In the genomic region with DNA sequence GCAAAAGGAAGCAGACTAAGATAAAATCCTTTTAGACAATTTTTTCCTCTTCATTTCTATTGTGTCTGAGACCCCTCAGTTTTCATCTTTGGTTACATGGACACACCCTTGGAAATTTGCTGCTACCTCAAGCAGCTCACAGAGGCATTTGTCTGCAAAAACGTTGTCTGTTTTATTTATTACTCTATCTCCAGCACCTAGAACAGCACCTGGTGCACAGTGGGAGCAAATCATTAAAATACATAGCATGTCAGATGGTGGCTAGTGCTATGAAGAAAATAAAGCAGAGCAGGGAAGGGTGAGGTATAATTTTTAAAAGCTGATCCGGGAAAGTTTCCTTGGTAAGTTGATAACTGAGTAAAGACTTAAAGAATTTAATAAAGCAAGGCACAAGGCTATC, we compare ENCODE assay signal across 36 cellular contexts. TPM values are rescaled to one million over a fixed set of nuclear protein-coding genes. Genes with fewer than 3 reads are reported as not detected.
DNase-seq lines count a peak whose midpoint lies in the region; ATAC-seq, FAIRE-seq and TF ChIP-seq lines count a peak whose summit lies in the region.
"Had no signal": no experiment of that assay in that cellular context is flagged by ENCODE, and none has a peak within 500 bp of the region (broad histone marks: within the 10 kb centered on the region; RNA-seq: fewer than 3 reads in every experiment).

No MANE protein-coding gene starts in this region.

- no peak for FAIRE-seq in H1 (lab: Jason Lieb, UNC)
- FAIRE-seq: A204.1, A549 had no signal

- no peak overlapping the region for H2AK5ac ChIP-seq in H1 (ENCODE audit: low read depth, low read length)
- H2AK5ac ChIP-seq in trophoblast cell (ENCODE audit: low read length) = no peak overlapping the region

- WGBS in H1 (ENCODE audit: extremely low coverage in 1 of 2, insufficient coverage in 1 of 2, insufficient read length in 1 of 2, insufficient replicate concordance in 2 of 2, low coverage in 1 of 2, low lambda C conversion rate in 2 of 2, missing lambda C conversion rate in 1 of 2), 2 experiments = 80% methylated on average over 2 of the region's 2 CpGs; no CpG with 5 or more reads in 1 of the 2 experiments
- no CpG with 5 or more reads among the region's 2 CpGs for WGBS in trophoblast cell (ENCODE audit: extremely low coverage, insufficient coverage, insufficient read length)

- H3K23ac ChIP-seq in H1 (ENCODE audit: insufficient read length) (no peak overlapping the region), trophoblast cell (ENCODE audit: low read length) (no peak overlapping the region)

- no peak for TF ChIP-seq RAD21 in Ishikawa (IDR thresholded peaks at IDR 0.05; ENCODE audit: low read depth)
- no peak for TF ChIP-seq RAD21 in H1 (IDR thresholded peaks at IDR 0.05 in 1 of 2, conservative IDR thresholded peaks at IDR 0.05 in 1 of 2; ENCODE audit: low read depth in 2 of 2, low read length in 2 of 2)

- H3K18ac ChIP-seq in H1 (ENCODE audit: extremely low read depth, low read length) (no peak overlapping the region), trophoblast cell (ENCODE audit: low read length) (no peak overlapping the region)

- peaks cover 28% of the 10 kb centered on the region for H3K27me3 Mint-ChIP-seq in activated CD4-positive, alpha-beta T cell treated with anti-CD3 and anti-CD28 coated beads, Interleukin-2, amount 10 ng/mL, durations not matched to agents 24 days and 14 days

- H2BK15ac ChIP-seq in H1 (ENCODE audit: low read length) = 0 out of 2 replicates have a peak overlapping the region, but pooled peaks have one; percentile 9

- POLR2A ChIA-PET in HEK293 (lab: Yijun Ruan, JAX) = no interaction called here
- POLR2A ChIA-PET in H1 (lab: Charles Lee; ENCODE audit: partially characterized antibody) = interaction anchor here (0.6 to 8.1 kb wide), 6 partner anchors 13 to 59 kb away, joined by 3 to 87 read pairs (median 4); a partner anchor contains a TSS

- H4K8ac ChIP-seq in H1 (ENCODE audit: extremely low read depth, insufficient read depth, low read length) (no peak overlapping the region), trophoblast cell (ENCODE audit: low read depth, low read length) (no peak overlapping the region)

- H3K4me1 Mint-ChIP-seq in activated CD4-positive, alpha-beta T cell treated with anti-CD3 and anti-CD28 coated beads, Interleukin-2, amount 10 ng/mL, durations not matched to agents 24 days and 14 days = peaks cover 6% of the 10 kb centered on the region
- H3K4me1 Mint-ChIP-seq: B cell; CD14-positive monocyte; CD4-positive, alpha-beta memory T cell; CD4-positive, CD25-positive, alpha-beta regulatory T cell; CD8-positive, alpha-beta memory T cell had no signal

- H4K12ac ChIP-seq in trophoblast cell (ENCODE audit: low read depth, low read length) = no peak overlapping the region

- intact Hi-C loops in activated CD4-positive, alpha-beta T cell treated with anti-CD3 and anti-CD28 coated beads, Interleukin-2, amount 10 ng/mL, durations not matched to agents 24 days and 14 days (cut with micrococcal nuclease) = no loop called here

- H3K4me2 ChIP-seq in H1 (ENCODE audit: insufficient read depth in 1 of 2, low read depth in 2 of 2, low read length in 2 of 2) (no peak overlapping the region), trophoblast cell (ENCODE audit: low read length) (no peak overlapping the region)
- H3K4me2 ChIP-seq: A549; BLaER1; BLaER1 treated with 17β-estradiol and CSF1 and Interleukin-3, amounts not matched to agents 10 nM and 100 nM had no signal

- CTCF ChIA-PET in HEK293 (lab: Yijun Ruan, JAX) (no interaction called here), H1 (lab: Charles Lee; ENCODE audit: partially characterized antibody) (interaction anchor here (1.4 kb wide), 1 partner anchor 17 kb away, joined by 5 read pairs; no protein-coding TSS in a partner anchor)

- H4K20me1 ChIP-seq in H1 (replicated peaks in 1 of 2; ENCODE audit: control insufficient read depth in 1 of 2, insufficient read depth in 2 of 2, low read length in 2 of 2) = no peaks in the 10 kb centered on the region
- H4K20me1 ChIP-seq: BLaER1; BLaER1 treated with 17β-estradiol and CSF1 and Interleukin-3, amounts not matched to agents 10 nM and 100 nM had no signal

- H3K4me3 ChIP-seq in HEK293 (ENCODE audit: low read depth, low read length) = no peak overlapping the region
- no peak overlapping the region for H3K4me3 ChIP-seq in H1 (ENCODE audit: extremely low read depth in 1 of 4, insufficient read depth in 2 of 4, low read depth in 3 of 4, low read length in 4 of 4)
- no peak overlapping the region for H3K4me3 ChIP-seq in trophoblast cell (ENCODE audit: low read depth, low read length)
- H3K4me3 ChIP-seq: A549; BLaER1; BLaER1 treated with 17β-estradiol and CSF1 and Interleukin-3, amounts not matched to agents 10 nM and 100 nM had no signal

- H3K9me3 Mint-ChIP-seq in activated CD4-positive, alpha-beta T cell treated with anti-CD3 and anti-CD28 coated beads, Interleukin-2, amount 10 ng/mL, durations not matched to agents 24 days and 14 days = no peaks in the 10 kb centered on the region
- H3K9me3 Mint-ChIP-seq: CD4-positive, alpha-beta memory T cell; CD4-positive, alpha-beta T cell; CD8-positive, alpha-beta memory T cell; CD8-positive, alpha-beta T cell had no signal

- DNase-seq in activated CD4-positive, alpha-beta T cell treated with anti-CD3 and anti-CD28 coated beads, Interleukin-2, amount 10 ng/mL, durations not matched to agents 24 days and 14 days = peak; percentile 25
- no peak for DNase-seq in activated CD4-positive, alpha-beta T cell treated with anti-CD3 and anti-CD28 coated beads for 1 hour
- DNase-seq in H1 (ENCODE audit: low read depth in 1 of 2, low spot score in 2 of 2) = peak in 1 of 2 experiments; percentile 16
- DNase-seq in stimulated activated CD4-positive, alpha-beta T cell treated with anti-CD3 and anti-CD28 coated beads, Interleukin-4, amount 100 ng/mL, for 1 hour = no peak
- DNase-seq in trophoblast cell = no peak
- DNase-seq: 8988T; ACHN; AML-193; BE2C; C1 segment of cervical spinal cord; Caco-2; Calu3; CD4-positive, alpha-beta memory T cell; CD4-positive, alpha-beta T cell; CD4-positive, CD25-positive, alpha-beta regulatory T cell; CD8-positive, alpha-beta memory T cell; CD8-positive, alpha-beta T cell; COR-L47; DMS 273 treated with DMSO at 0.1 percent for 48 hours; DMS153; DMS53; DMS79; DMS79 treated with DMSO at 0.1 percent for 48 hours; DND-41; EL had no signal

- H3K79me2 ChIP-seq in H1 (ENCODE audit: control insufficient read depth in 1 of 2, insufficient read depth in 2 of 2, low read length in 2 of 2) = no peaks in the 10 kb centered on the region
- H3K79me2 ChIP-seq in trophoblast cell (ENCODE audit: control insufficient read depth, insufficient read depth, low read length, poor library complexity) = no peaks in the 10 kb centered on the region

- H4K91ac ChIP-seq in H1 (replicated peaks; ENCODE audit: insufficient read length, low read length) = no peak overlapping the region
- H4K91ac ChIP-seq in trophoblast cell (ENCODE audit: low read depth, low read length) = no peak overlapping the region

- H3K9me3 ChIP-seq in HEK293 (ENCODE audit: control insufficient read depth, insufficient read depth, low read depth, low read length) = no peaks in the 10 kb centered on the region
- no peaks in the 10 kb centered on the region for H3K9me3 ChIP-seq in H1 (ENCODE audit: insufficient read depth in 2 of 2, low read depth in 1 of 2, low read length in 1 of 2)
- H3K9me3 ChIP-seq in trophoblast cell (ENCODE audit: insufficient read depth, low read depth, low read length) = no peaks in the 10 kb centered on the region
- H3K9me3 ChIP-seq: A549; BE2C; BLaER1; BLaER1 treated with 17β-estradiol and CSF1 and Interleukin-3, amounts not matched to agents 10 nM and 100 nM; Caco-2 had no signal

- no peak for ATAC-seq in GM21447 (IDR thresholded peaks at IDR 0.05; ENCODE audit: unreplicated experiment)
- ATAC-seq: A549; CD8-positive, alpha-beta T cell had no signal

- TF ChIP-seq EP300 in Ishikawa (IDR thresholded peaks at IDR 0.05; ENCODE audit: borderline replicate concordance) = no peak
- TF ChIP-seq EP300 in H1 (IDR thresholded peaks at IDR 0.05; ENCODE audit: borderline replicate concordance in 1 of 2, low read depth in 2 of 2, low read length in 2 of 2) = no peak

- no peak overlapping the region for H3K27ac ChIP-seq in HEK293 (ENCODE audit: extremely low read depth, low read depth, low read length)
- no peak overlapping the region for H3K27ac ChIP-seq in H1 (ENCODE audit: low read depth, low read length)
- no peak overlapping the region for H3K27ac ChIP-seq in trophoblast cell (ENCODE audit: low read depth, low read length)
- H3K27ac ChIP-seq: 22Rv1; A549; BLaER1; BLaER1 treated with 17β-estradiol and CSF1 and Interleukin-3, amounts not matched to agents 10 nM and 100 nM; C4-2B had no signal

- H2AFZ ChIP-seq in H1 (ENCODE audit: low read length) = no peak overlapping the region
- no peak overlapping the region for H2AFZ ChIP-seq in trophoblast cell (ENCODE audit: insufficient read depth, low read length, poor library complexity)

- H3K79me1 ChIP-seq in H1 (ENCODE audit: low read depth, low read length) (no peaks in the 10 kb centered on the region), trophoblast cell (ENCODE audit: low read length) (no peaks in the 10 kb centered on the region)

- H3K23me2 ChIP-seq in H1 (ENCODE audit: low read depth, low read length) = no peaks in the 10 kb centered on the region

- no peak overlapping the region for H2BK20ac ChIP-seq in H1 (ENCODE audit: low read length)

- no peak overlapping the region for H3K9ac ChIP-seq in H1 (replicated peaks in 1 of 4; ENCODE audit: extremely low read depth in 1 of 4, low read depth in 3 of 4, low read length in 3 of 4)
- no peak overlapping the region for H3K9ac ChIP-seq in trophoblast cell (ENCODE audit: low read length)
- H3K9ac ChIP-seq: BLaER1; BLaER1 treated with 17β-estradiol and CSF1 and Interleukin-3, amounts not matched to agents 10 nM and 100 nM had no signal

- H3K36me3 ChIP-seq in HEK293 (ENCODE audit: control insufficient read depth in 2 of 2, insufficient read depth in 1 of 2, low read length in 2 of 2) (no peaks in the 10 kb centered on the region), H1 (ENCODE audit: control insufficient read depth in 2 of 4, insufficient read depth in 4 of 4, low read length in 3 of 4) (no peaks in the 10 kb centered on the region), trophoblast cell (ENCODE audit: control insufficient read depth in 1 of 2, insufficient read depth in 2 of 2, low read length in 2 of 2) (no peaks in the 10 kb centered on the region)
- H3K36me3 ChIP-seq: BE2C; BLaER1; BLaER1 treated with 17β-estradiol and CSF1 and Interleukin-3, amounts not matched to agents 10 nM and 100 nM had no signal

- no peaks in the 10 kb centered on the region for H3K36me3 Mint-ChIP-seq in activated CD4-positive, alpha-beta T cell treated with anti-CD3 and anti-CD28 coated beads, Interleukin-2, amount 10 ng/mL, durations not matched to agents 24 days and 14 days (ENCODE audit: low read depth)
- H3K36me3 Mint-ChIP-seq: CD14-positive monocyte; CD4-positive, alpha-beta memory T cell; CD4-positive, CD25-positive, alpha-beta regulatory T cell; CD8-positive, alpha-beta T cell had no signal

- H3K4me1 ChIP-seq in HEK293 (ENCODE audit: control insufficient read depth, insufficient read depth, low read length) (no peaks in the 10 kb centered on the region), H1 (replicated peaks in 1 of 4; ENCODE audit: control insufficient read depth in 3 of 4, insufficient read depth in 4 of 4, low read length in 3 of 4) (peaks cover 2 to 9% (median 4%) of the 10 kb centered on the region in 4 experiments; a peak in 4 of 7 replicates), trophoblast cell (ENCODE audit: control insufficient read depth in 1 of 2, insufficient read depth in 2 of 2, low read length in 2 of 2) (no peaks in the 10 kb centered on the region)
- H3K4me1 ChIP-seq: A549, BLaER1, Caco-2 had no signal

- H4K5ac ChIP-seq in H1 (ENCODE audit: insufficient read length, low read depth, low read length) = no peak overlapping the region

- no peak overlapping the region for H2BK120ac ChIP-seq in H1 (replicated peaks; ENCODE audit: low read depth, low read length)
- no peak overlapping the region for H2BK120ac ChIP-seq in trophoblast cell (ENCODE audit: insufficient read depth, low read length, poor library complexity)

- no peak for TF ChIP-seq POLR2A in H1 (IDR thresholded peaks at IDR 0.05; ENCODE audit: control extremely low read depth in 1 of 2, low read depth in 2 of 2, low read length in 2 of 2)

- no peak overlapping the region for H3K56ac ChIP-seq in H1 (replicated peaks; ENCODE audit: insufficient read length, low read depth, low read length)

- no peak overlapping the region for H3K4ac ChIP-seq in H1 (replicated peaks; ENCODE audit: insufficient read length, low read depth, low read length)
- no peak overlapping the region for H3K4ac ChIP-seq in trophoblast cell (ENCODE audit: low read depth, low read length)

- H3K27ac Mint-ChIP-seq in activated CD4-positive, alpha-beta T cell treated with anti-CD3 and anti-CD28 coated beads, Interleukin-2, amount 10 ng/mL, durations not matched to agents 24 days and 14 days = no peak overlapping the region
- H3K27ac Mint-ChIP-seq: B cell; CD14-positive monocyte; CD4-positive, alpha-beta memory T cell; CD4-positive, alpha-beta T cell; CD4-positive, CD25-positive, alpha-beta regulatory T cell; CD8-positive, alpha-beta memory T cell; CD8-positive, alpha-beta T cell had no signal

- H3K27me3 ChIP-seq in H1 (replicated peaks in 1 of 4; ENCODE audit: control insufficient read depth in 3 of 4, extremely low read depth in 1 of 4, insufficient read depth in 3 of 4, low read length in 3 of 4) (no peaks in the 10 kb centered on the region; a peak in 1 of 7 replicates), trophoblast cell (ENCODE audit: insufficient read depth, low read length) (no peaks in the 10 kb centered on the region)
- H3K27me3 ChIP-seq: BE2C; BLaER1; BLaER1 treated with 17β-estradiol and CSF1 and Interleukin-3, amounts not matched to agents 10 nM and 100 nM had no signal

- H3K14ac ChIP-seq in H1 (ENCODE audit: insufficient read length) (no peak overlapping the region), trophoblast cell (ENCODE audit: low read length) (no peak overlapping the region)

- TF ChIP-seq CTCF in HEK293 (tag by site-specific recombination; IDR thresholded peaks at IDR 0.05) (no peak), H1 (IDR thresholded peaks at IDR 0.05; ENCODE audit: control extremely low read depth in 1 of 3, insufficient read depth in 1 of 3, low read depth in 1 of 3, low read length in 3 of 3) (no peak)

- H2BK5ac ChIP-seq in H1 (ENCODE audit: low read depth, low read length) (no peak overlapping the region), trophoblast cell (ENCODE audit: low read depth, low read length, poor library complexity) (no peak overlapping the region)

- no peak overlapping the region for H3K4me3 Mint-ChIP-seq in activated CD4-positive, alpha-beta T cell treated with anti-CD3 and anti-CD28 coated beads, Interleukin-2, amount 10 ng/mL, durations not matched to agents 24 days and 14 days
- H3K4me3 Mint-ChIP-seq: B cell; CD14-positive monocyte; CD4-positive, alpha-beta memory T cell; CD4-positive, alpha-beta T cell; CD4-positive, CD25-positive, alpha-beta regulatory T cell; CD8-positive, alpha-beta memory T cell; CD8-positive, alpha-beta T cell had no signal

- H2BK12ac ChIP-seq in H1 (ENCODE audit: low read depth, low read length) (no peak overlapping the region), trophoblast cell (ENCODE audit: low read length) (no peak overlapping the region)

RNA-seq across cellular contexts. Expression of a gene that starts 14.3 kb away (rescaled TPM):
- 0.82 and 1.1 TPM in 2 replicates for total RNA-seq in activated CD4-positive, alpha-beta T cell treated with anti-CD3 and anti-CD28 coated beads, Interleukin-2, amount 10 ng/mL, durations not matched to agents 24 days and 14 days
- total RNA-seq in H1 (2021; fragmentation: NEBNext Ultra II Directional; extraction: Animal tissue kit (Norgen Biotek cat#: 25700)) = 47.1 and 49.9 TPM in 2 replicates
- 40.7 and 47.1 TPM in 2 replicates for polyA plus RNA-seq in H1 (2011; rRNA removed)
- 27.7 TPM for polyA plus RNA-seq in H1 (2011; cell fraction: cytosol; rRNA removed)
- 38.7 TPM for polyA plus RNA-seq in H1 (2011; cell fraction: nucleus; rRNA removed)
- 29.0 to 33.9 TPM (median 30.6 TPM) in 4 replicates for polyA plus RNA-seq in H1 (2012, experiment 1 of 2)
- 16.3 TPM for polyA plus RNA-seq in H1 (2012, experiment 2 of 2)
- 32.9 TPM for polyA plus RNA-seq in H1 (2013, experiment 1 of 2)
- 34.6 TPM for polyA plus RNA-seq in H1 (2013, experiment 2 of 2)
- polyA minus RNA-seq in H1 (2011; rRNA and poly(A)+ RNA removed) = 38.0 and 39.6 TPM in 2 replicates
- 34.9 TPM for polyA minus RNA-seq in H1 (2011; cell fraction: cytosol; rRNA and poly(A)+ RNA removed)
- polyA minus RNA-seq in H1 (2011; cell fraction: nucleus; rRNA and poly(A)+ RNA removed) = 78.7 TPM
- polyA plus RNA-seq in trophoblast cell (2013) = 0.04 and 0.06 TPM in 2 replicates
- total RNA-seq: CD4-positive, alpha-beta memory T cell; CD4-positive, alpha-beta T cell; CD4-positive, CD25-positive, alpha-beta regulatory T cell had no signal
- polyA plus RNA-seq: CD4-positive, alpha-beta memory T cell; CD4-positive, CD25-positive, alpha-beta regulatory T cell; CD8-positive, alpha-beta memory T cell had no signal

Comparison
In these comparisons a context has a peak if more than half of its experiments do, and no peak if none do; other contexts are left out.
1. RNA of a gene that starts 14.3 kb away (total RNA-seq): 47.1 to 49.9 TPM in H1; 0.82 to 1.1 TPM in activated CD4-positive, alpha-beta T cell treated with anti-CD3 and anti-CD28 coated beads, Interleukin-2, amount 10 ng/mL, durations not matched to agents 24 days and 14 days; every median in the first group is over 10 times any median in the second.